ENCODE assay signal across 12 cellular contexts in genomic region chr1:10045480-10046355, GRCh38. TPM values are rescaled to one million over a fixed set of nuclear protein-coding genes. Genes with fewer than 3 reads are reported as not detected.
DNase-seq lines count a peak whose midpoint lies in the region; ATAC-seq, FAIRE-seq and TF ChIP-seq lines count a peak whose summit lies in the region.
"Had no signal": no experiment of that assay in that cellular context is flagged by ENCODE, and none has a peak within 500 bp of the region (broad histone marks: within the 10 kb centered on the region; RNA-seq: fewer than 3 reads in every experiment).

No MANE protein-coding gene starts in this region.

- no peak overlapping the region for H3K4me3 ChIP-seq in fibroblast of pulmonary artery (replicated peaks; ENCODE audit: low read depth, low read length)
- no peak overlapping the region for H3K4me3 ChIP-seq in pancreas

- TF ChIP-seq CTCF in fibroblast of pulmonary artery (IDR thresholded peaks at IDR 0.05; ENCODE audit: low read length, missing control alignments) (no peak), pancreas (IDR thresholded peaks at IDR 0.05) (no peak)

- H3K4me3 Mint-ChIP-seq in activated CD8-positive, alpha-beta T cell treated with anti-CD3 and anti-CD28 coated beads, Interleukin-2, amount 10 ng/mL, durations not matched to agents 7 days and 5 days, result no peak overlapping the region
- H3K4me3 Mint-ChIP-seq: activated naive CD4-positive, alpha-beta T cell treated with anti-CD3 and anti-CD28 coated beads, Interleukin-2, amount 10 ng/mL, durations not matched to agents 7 days and 5 days had no signal

- H3K27ac ChIP-seq in pancreas, result peak overlapping the region; percentile 39 to 67 (median 46)

- no peaks in the 10 kb centered on the region for H3K9me3 ChIP-seq in pancreas

- intact Hi-C loops in pancreas (cut with DNase I), result no loop called here

- WGBS in pancreas, 2 donors, result 66 to 68% methylated on average over 8 of the region's 8 CpGs

- H3K36me3 ChIP-seq in pancreas, result peaks cover 0 to 2% (median 0%) of the 10 kb centered on the region in 3 donors

- CTCF ChIA-PET in activated CD8-positive, alpha-beta T cell treated with anti-CD3 and anti-CD28 coated beads, Interleukin-2, amount 10 ng/mL, durations not matched to agents 7 days and 5 days (lab: Charles Lee), result interaction anchor here (1.0 kb wide), 1 partner anchor 12 kb away, joined by 3 read pairs; no protein-coding TSS in a partner anchor

- no peaks in the 10 kb centered on the region for H3K9me3 Mint-ChIP-seq in activated CD8-positive, alpha-beta T cell treated with anti-CD3 and anti-CD28 coated beads, Interleukin-2, amount 10 ng/mL, durations not matched to agents 7 days and 5 days (ENCODE audit: insufficient read depth)
- H3K9me3 Mint-ChIP-seq: activated naive CD4-positive, alpha-beta T cell treated with anti-CD3 and anti-CD28 coated beads, Interleukin-2, amount 10 ng/mL, durations not matched to agents 7 days and 5 days; CD8-positive, alpha-beta memory T cell had no signal

- POLR2A ChIA-PET in activated CD8-positive, alpha-beta T cell treated with anti-CD3 and anti-CD28 coated beads, Interleukin-2, amount 10 ng/mL, durations not matched to agents 7 days and 5 days (lab: Charles Lee), result no interaction called here

- H3K36me3 Mint-ChIP-seq in activated CD8-positive, alpha-beta T cell treated with anti-CD3 and anti-CD28 coated beads, Interleukin-2, amount 10 ng/mL, durations not matched to agents 7 days and 5 days (ENCODE audit: low read depth), result peaks cover 9% of the 10 kb centered on the region

- no peak overlapping the region for H3K27ac Mint-ChIP-seq in activated CD8-positive, alpha-beta T cell treated with anti-CD3 and anti-CD28 coated beads, Interleukin-2, amount 10 ng/mL, durations not matched to agents 7 days and 5 days
- H3K27ac Mint-ChIP-seq: activated naive CD4-positive, alpha-beta T cell treated with anti-CD3 and anti-CD28 coated beads, Interleukin-2, amount 10 ng/mL, durations not matched to agents 7 days and 5 days had no signal

- FAIRE-seq in pancreas (lab: Jason Lieb, UNC), result no peak

- DNase-seq in DMS 273 (lab: John Stamatoyannopoulos, UW; ENCODE audit: unreplicated experiment), result peak; percentile 97
- DNase-seq in fibroblast of pulmonary artery (ENCODE audit: low read depth), result peak; percentile 61
- peak; percentile 56 to 91 (median 78) for DNase-seq in pancreas
- DNase-seq in glomerular visceral epithelial cell (ENCODE audit: extremely low spot score), result no peak
- no peak for DNase-seq in activated CD8-positive, alpha-beta T cell treated with anti-CD3 and anti-CD28 coated beads, Interleukin-2, amount 10 ng/mL, durations not matched to agents 7 days and 5 days
- DNase-seq: activated naive CD4-positive, alpha-beta T cell treated with anti-CD3 and anti-CD28 coated beads, Interleukin-2, amount 10 ng/mL, durations not matched to agents 7 days and 5 days; CD8-positive, alpha-beta memory T cell; GOT3; NCI-H748 treated with DMSO at 0.1 percent for 48 hours had no signal

- peak; percentile 33; the same call in 2 of the 3 replicates for ATAC-seq in SK-N-SH treated with all-trans-retinoic acid at 6 μM for 48 hours
- ATAC-seq in pancreas, result peak; percentile 88 to 96 (median 96)
- ATAC-seq in GM19463 (IDR thresholded peaks at IDR 0.05; ENCODE audit: unreplicated experiment), result no peak
- no peak for ATAC-seq in activated CD8-positive, alpha-beta T cell treated with anti-CD3 and anti-CD28 coated beads, Interleukin-2, amount 10 ng/mL, durations not matched to agents 7 days and 5 days
- no peak for ATAC-seq in HG03108 (IDR thresholded peaks at IDR 0.05; ENCODE audit: unreplicated experiment)

- peaks cover 8% of the 10 kb centered on the region for H3K4me1 Mint-ChIP-seq in activated CD8-positive, alpha-beta T cell treated with anti-CD3 and anti-CD28 coated beads, Interleukin-2, amount 10 ng/mL, durations not matched to agents 7 days and 5 days (ENCODE audit: low read depth)

- no peaks in the 10 kb centered on the region for H3K27me3 ChIP-seq in pancreas

- no peaks in the 10 kb centered on the region for H3K27me3 Mint-ChIP-seq in activated CD8-positive, alpha-beta T cell treated with anti-CD3 and anti-CD28 coated beads, Interleukin-2, amount 10 ng/mL, durations not matched to agents 7 days and 5 days (ENCODE audit: low read depth)
- H3K27me3 Mint-ChIP-seq: activated naive CD4-positive, alpha-beta T cell treated with anti-CD3 and anti-CD28 coated beads, Interleukin-2, amount 10 ng/mL, durations not matched to agents 7 days and 5 days; CD8-positive, alpha-beta memory T cell had no signal

- H3K4me1 ChIP-seq in pancreas, result peaks cover 17 to 25% (median 22%) of the 10 kb centered on the region in 3 donors

TF ChIP-seq in SK-N-SH treated with all-trans-retinoic acid at 6 μM for 48 hours, 23 proteins besides CTCF, POLR2A, EP300 and RAD21:
- TF ChIP-seq ZC3H10 (CRISPR knock-in tag; IDR thresholded peaks at IDR 0.05), result no peak
- no peak for TF ChIP-seq RARB (CRISPR knock-in tag; IDR thresholded peaks at IDR 0.05)
- no peak for TF ChIP-seq TCF4 (CRISPR knock-in tag; IDR thresholded peaks at IDR 0.05; ENCODE audit: borderline replicate concordance)
- TF ChIP-seq ZFP3 (CRISPR knock-in tag; IDR thresholded peaks at IDR 0.05), result no peak
- TF ChIP-seq ISL1 (CRISPR knock-in tag; IDR thresholded peaks at IDR 0.05), result no peak
- TF ChIP-seq GLIS3 (CRISPR knock-in tag; IDR thresholded peaks at IDR 0.05), result no peak

RNA-seq across cellular contexts. Expression of gene UBE4B, which starts 13.0 kb away (rescaled TPM):
- 10 to 100 TPM; 27.5 to 45.3 (median 35.2) TPM for total RNA-seq in pancreas
- polyA plus RNA-seq in pancreas, result 10 to 100 TPM; 13.0 to 16.7 TPM
- total RNA-seq in activated CD8-positive, alpha-beta T cell treated with anti-CD3 and anti-CD28 coated beads, Interleukin-2, amount 10 ng/mL, durations not matched to agents 7 days and 5 days, result 10 to 100 TPM; 30.7 to 32.0 TPM

RNA-seq across cellular contexts. Expression of gene RBP7, which starts 48.7 kb away (rescaled TPM):
- 1 to 10 TPM in 4 of 6 donors, under 1 TPM in 2; 0.76 to 3.5 (median 2.3) TPM for total RNA-seq in pancreas
- polyA plus RNA-seq in pancreas, result 10 to 100 TPM in 1 of 2 donors, 1 to 10 TPM in 1; 7.7 to 17.4 TPM
- total RNA-seq in activated CD8-positive, alpha-beta T cell treated with anti-CD3 and anti-CD28 coated beads, Interleukin-2, amount 10 ng/mL, durations not matched to agents 7 days and 5 days, result not detected
- total RNA-seq: CD8-positive, alpha-beta memory T cell had no signal
- polyA plus RNA-seq: CD8-positive, alpha-beta memory T cell had no signal

Comparison
In these comparisons a context has a peak if more than half of its experiments do, and no peak if none do; other contexts are left out.
1. DNase-seq: peak in DMS 273 (single experiment), fibroblast of pulmonary artery (single experiment) and pancreas (6 of 6); none in glomerular visceral epithelial cell (single experiment) and activated CD8-positive, alpha-beta T cell treated with anti-CD3 and anti-CD28 coated beads, Interleukin-2, amount 10 ng/mL, durations not matched to agents 7 days and 5 days (single experiment).
2. ATAC-seq: peak in SK-N-SH treated with all-trans-retinoic acid at 6 μM for 48 hours (single experiment) and pancreas (4 of 4); none in GM19463 (single experiment), activated CD8-positive, alpha-beta T cell treated with anti-CD3 and anti-CD28 coated beads, Interleukin-2, amount 10 ng/mL, durations not matched to agents 7 days and 5 days (single experiment) and HG03108 (single experiment).